ENCODE assay signal across 23 cellular contexts in the genomic region with DNA sequence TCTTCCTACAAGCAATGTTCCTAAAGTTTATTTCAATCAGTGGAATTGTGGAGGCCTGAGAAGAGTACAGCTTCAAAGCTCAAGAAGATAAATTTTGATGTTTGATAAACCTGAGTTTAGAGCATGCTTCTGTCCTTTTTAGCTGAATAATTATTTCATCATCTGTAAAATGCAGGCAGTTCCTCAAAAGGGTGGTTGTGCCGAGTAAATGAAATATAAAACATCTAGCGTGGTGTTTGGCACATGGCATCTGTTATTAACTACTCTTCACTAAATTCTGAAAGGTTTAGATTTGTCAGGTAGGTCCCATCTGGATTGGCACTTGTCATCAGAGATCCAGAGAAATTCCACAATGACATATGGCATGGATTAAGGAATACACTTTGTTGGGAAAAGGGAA.
"Had no signal": no experiment of that assay in that cellular context is flagged by ENCODE, and none has a peak within 500 bp of the region (broad histone marks: within the 10 kb centered on the region; RNA-seq: fewer than 3 reads in every experiment).

No MANE protein-coding gene starts in this region.

- DNase-seq: activated B cell treated with CpG ODN at 0.5 μM for 24 hours; activated CD4-positive, alpha-beta T cell treated with anti-CD3 and anti-CD28 coated beads for 1 hour; activated CD4-positive, alpha-beta T cell treated with anti-CD3 and anti-CD28 coated beads, Interleukin-2, amount 10 ng/mL, durations not matched to agents 24 days and 14 days; activated CD4-positive, alpha-beta T cell treated with anti-CD3 and anti-CD28 coated beads, Interleukin-2, amount 50 U/mL, for 48 hours; activated CD8-positive, alpha-beta memory T cell treated with anti-CD3 and anti-CD28 coated beads, Interleukin-2, amount 10 ng/mL, durations not matched to agents 7 days and 5 days; activated effector memory CD4-positive, alpha-beta T cell treated with Interleukin-2 at 50 U/mL for 16 hours; activated naive CD4-positive, alpha-beta T cell; activated T-cell treated with anti-CD3 and anti-CD28 coated beads, Interleukin-2, amount 50 U/mL, for 24 hours; amniotic stem cell; body of pancreas; central memory CD4-positive, alpha-beta T cell; MG63; NCI-H1092 treated with DMSO at 0.1 percent for 48 hours; NCI-H1417 treated with DMSO at 0.1 percent for 48 hours; NCI-H1694; NCI-H2029; NCI-H2227 treated with DMSO at 0.1 percent for 48 hours; NCI-H446 treated with DMSO at 0.1 percent for 48 hours; NCI-H526 treated with DMSO at 0.1 percent for 48 hours; PC-3; SHP77; T-helper 17 cell; T-helper 9 cell had no signal

- ATAC-seq: activated CD8-positive, alpha-beta memory T cell treated with anti-CD3 and anti-CD28 coated beads, Interleukin-2, amount 10 ng/mL, durations not matched to agents 7 days and 5 days; body of pancreas; PC-3; T-helper 17 cell had no signal
